In genomic region chr12:57610553-57611115, GRCh38 we compare ENCODE assay signal across 8 cellular contexts. TPM values are rescaled to one million over a fixed set of nuclear protein-coding genes. Genes with fewer than 3 reads are reported as not detected.
A peak's percentile ranks its signal among the peaks of the same experiment; 100 is the strongest.
DNase-seq lines count a peak whose midpoint lies in the region; ATAC-seq and TF ChIP-seq lines count a peak whose summit lies in the region.

No MANE protein-coding gene starts in this region.

- TF ChIP-seq CTCF in endothelial cell (IDR thresholded peaks at IDR 0.05; ENCODE audit: unreplicated experiment): no peak

- peaks cover 27% of the 10 kb centered on the region for H3K36me3 Mint-ChIP-seq in endothelial cell (ENCODE audit: low read depth, unreplicated experiment)
- peaks cover 0 to 5% (median 1%) of the 10 kb centered on the region in 3 donors for H3K36me3 Mint-ChIP-seq in naive thymus-derived CD8-positive, alpha-beta T cell

- peaks cover 6% of the 10 kb centered on the region for H3K4me1 Mint-ChIP-seq in endothelial cell (ENCODE audit: unreplicated experiment)
- peaks cover 6 to 33% (median 20%) of the 10 kb centered on the region in 4 donors for H3K4me1 Mint-ChIP-seq in naive thymus-derived CD8-positive, alpha-beta T cell

- ATAC-seq in naive thymus-derived CD8-positive, alpha-beta T cell: peak; percentile 57
- ATAC-seq in GM18519 (IDR thresholded peaks at IDR 0.05; ENCODE audit: low FRiP score, unreplicated experiment): no peak
- no peak for ATAC-seq in HG03280 (IDR thresholded peaks at IDR 0.05; ENCODE audit: unreplicated experiment)

- no peaks in the 10 kb centered on the region for H3K27me3 ChIP-seq in MG63

- POLR2A ChIA-PET in naive thymus-derived CD8-positive, alpha-beta T cell (lab: Charles Lee): interaction anchor here (0.6 to 1.2 kb wide), 5 partner anchors 11 to 329 kb away, joined by 3 read pairs; no protein-coding TSS in a partner anchor

- H3K27ac Mint-ChIP-seq in endothelial cell (ENCODE audit: unreplicated experiment): no peak overlapping the region
- peak overlapping the region in 7 of 10 donors; percentile 34 to 89 (median 58) for H3K27ac Mint-ChIP-seq in naive thymus-derived CD8-positive, alpha-beta T cell

- H3K4me3 Mint-ChIP-seq in endothelial cell (ENCODE audit: unreplicated experiment): peak overlapping the region; percentile 87
- H3K4me3 Mint-ChIP-seq in naive thymus-derived CD8-positive, alpha-beta T cell: peak overlapping the region; percentile 69 to 88 (median 84)

- no peaks in the 10 kb centered on the region for H3K9me3 ChIP-seq in MG63

- peaks cover 3% of the 10 kb centered on the region; the same call in 1 of the 2 replicates for H3K36me3 ChIP-seq in MG63

- DNase-seq in AG08396 (ENCODE audit: low spot score): peak; percentile 52
- DNase-seq in MG63: no peak
- DNase-seq in endothelial cell (ENCODE audit: low spot score): no peak
- peak in 1 of 10 donors; percentile 24 for DNase-seq in naive thymus-derived CD8-positive, alpha-beta T cell
- no peak for DNase-seq in activated CD4-positive, CD25-positive, alpha-beta regulatory T cell treated with anti-CD3 and anti-CD28 coated beads, Interleukin-2, amount 50 U/mL, for 72 hours
- no peak for DNase-seq in activated CD4-positive, alpha-beta T cell treated with anti-CD3 and anti-CD28 coated beads, Interleukin-2, amount 50 U/mL, for 4 hours

- peaks cover 11% of the 10 kb centered on the region for H3K27me3 Mint-ChIP-seq in endothelial cell (ENCODE audit: unreplicated experiment)
- H3K27me3 Mint-ChIP-seq in naive thymus-derived CD8-positive, alpha-beta T cell: peaks cover 1 to 29% (median 8%) of the 10 kb centered on the region in 5 donors

- no peaks in the 10 kb centered on the region for H3K9me3 Mint-ChIP-seq in endothelial cell (ENCODE audit: unreplicated experiment)
- H3K9me3 Mint-ChIP-seq in naive thymus-derived CD8-positive, alpha-beta T cell: no peaks in the 10 kb centered on the region

- peak overlapping the region; percentile 81 for H3K4me3 ChIP-seq in MG63

RNA-seq across cellular contexts. Expression of gene ARHGEF25, which starts 0.6 kb away (rescaled TPM):
- 17.0 and 17.4 TPM in 2 replicates for total RNA-seq in MG63 (2014; rRNA removed; shearing (Covaris generic); ENCODE audit: low replicate concordance)
- 20.0 TPM for total RNA-seq in endothelial cell (ENCODE audit: unreplicated experiment)
- under 1 TPM; 0.27 to 0.55 TPM for total RNA-seq in naive thymus-derived CD8-positive, alpha-beta T cell
- polyA plus RNA-seq in naive thymus-derived CD8-positive, alpha-beta T cell: not detected

RNA-seq across cellular contexts. Expression of gene DTX3, which starts 6.0 kb away (rescaled TPM):
- total RNA-seq in MG63 (2014; rRNA removed; shearing (Covaris generic); ENCODE audit: low replicate concordance): 0.20 and 0.52 TPM in 2 replicates
- total RNA-seq in endothelial cell (ENCODE audit: unreplicated experiment): 43.7 TPM
- 10 to 100 TPM; 36.2 to 36.3 TPM for total RNA-seq in naive thymus-derived CD8-positive, alpha-beta T cell
- 1 to 10 TPM; 4.9 to 9.4 (median 7.7) TPM for polyA plus RNA-seq in naive thymus-derived CD8-positive, alpha-beta T cell

RNA-seq across cellular contexts. Expression of gene PIP4K2C, which starts 19.6 kb away (rescaled TPM):
- 16.3 and 98.3 TPM in 2 replicates for total RNA-seq in MG63 (2014; rRNA removed; shearing (Covaris generic); ENCODE audit: low replicate concordance)
- 18.5 TPM for total RNA-seq in endothelial cell (ENCODE audit: unreplicated experiment)
- total RNA-seq in naive thymus-derived CD8-positive, alpha-beta T cell: 10 to 100 TPM; 23.4 to 24.8 TPM
- polyA plus RNA-seq in naive thymus-derived CD8-positive, alpha-beta T cell: 10 to 100 TPM; 10.9 to 24.6 (median 22.7) TPM

RNA-seq across cellular contexts. Expression of gene B4GALNT1, which starts 22.4 kb away (rescaled TPM):
- 8.9 and 13.9 TPM in 2 replicates for total RNA-seq in MG63 (2014; rRNA removed; shearing (Covaris generic); ENCODE audit: low replicate concordance)
- 1.3 TPM for total RNA-seq in endothelial cell (ENCODE audit: unreplicated experiment)
- under 1 TPM in 1 of 2 experiments, not detected in 1; 0.30 TPM for total RNA-seq in naive thymus-derived CD8-positive, alpha-beta T cell
- polyA plus RNA-seq in naive thymus-derived CD8-positive, alpha-beta T cell: not detected

Comparison
In these comparisons a context has a peak if more than half of its experiments do, and no peak if none do; other contexts are left out.
1. ATAC-seq: peak in naive thymus-derived CD8-positive, alpha-beta T cell (2 of 2); none in GM18519 (single experiment) and HG03280 (single experiment).
2. RNA of gene ARHGEF25, which starts 0.6 kb away (total RNA-seq): 20.0 TPM in endothelial cell (single experiment) and 17.0 to 17.4 TPM in MG63; 0.27 to 0.55 TPM in naive thymus-derived CD8-positive, alpha-beta T cell; every median in the first group is over 10 times any median in the second.
3. RNA of gene DTX3, which starts 6.0 kb away (total RNA-seq): 43.7 TPM in endothelial cell (single experiment) and 36.2 to 36.3 TPM in naive thymus-derived CD8-positive, alpha-beta T cell; 0.20 to 0.52 TPM in MG63; every median in the first group is over 10 times any median in the second.